Comparison of ENCODE assay signal across 9 cellular contexts in the genomic region with DNA sequence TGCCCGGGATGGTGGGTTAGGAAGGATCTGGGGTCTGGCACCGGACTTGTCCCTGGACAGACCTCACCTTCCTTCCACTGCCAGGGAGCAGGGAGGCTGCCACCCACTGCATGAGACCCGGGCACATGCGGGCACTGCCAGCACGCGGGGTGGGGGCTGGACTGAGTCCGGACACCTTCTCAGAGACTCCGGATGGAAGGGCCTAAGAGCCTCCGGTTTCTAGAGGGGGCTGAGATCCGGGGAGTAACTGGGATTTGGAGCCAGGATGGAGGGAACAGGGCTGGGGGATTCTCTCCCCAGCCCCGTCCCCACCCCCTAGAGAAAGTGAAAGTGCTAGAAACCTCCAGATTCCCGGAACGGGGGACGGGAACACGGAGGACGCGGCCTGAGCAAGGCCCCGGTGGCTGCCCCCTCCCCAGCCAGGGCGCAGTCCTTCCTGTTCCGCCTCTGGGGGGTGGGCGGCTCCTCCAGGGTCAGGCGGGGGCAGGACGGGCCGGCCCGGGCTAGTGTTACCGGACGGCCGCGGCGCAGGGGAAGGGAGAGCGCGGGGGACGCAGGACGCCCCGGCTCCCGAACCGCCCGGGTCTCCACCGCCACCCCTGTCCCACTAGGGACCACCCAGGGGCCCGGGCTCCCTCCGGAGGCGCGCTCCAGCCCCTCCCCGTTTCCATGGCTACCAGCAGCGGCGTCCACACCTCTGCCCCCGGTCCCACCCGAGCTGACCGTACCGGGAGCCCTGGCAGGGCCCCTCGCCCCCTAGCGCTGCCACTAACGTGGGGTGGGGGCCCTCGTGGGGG. TPM values are rescaled to one million over a fixed set of nuclear protein-coding genes. Genes with fewer than 3 reads are reported as not detected.
DNase-seq lines count a peak whose midpoint lies in the region; ATAC-seq, FAIRE-seq and TF ChIP-seq lines count a peak whose summit lies in the region.
"Had no signal": no experiment of that assay in that cellular context is flagged by ENCODE, and none has a peak within 500 bp of the region (broad histone marks: within the 10 kb centered on the region; RNA-seq: fewer than 3 reads in every experiment).

No MANE protein-coding gene starts in this region.

- H3K18ac ChIP-seq in trophoblast cell (ENCODE audit: low read length): peak overlapping the region; percentile 73

- no peaks in the 10 kb centered on the region for H3K27me3 ChIP-seq in trophoblast cell (ENCODE audit: insufficient read depth, low read length)

- peak overlapping the region; percentile 53 for H4K91ac ChIP-seq in trophoblast cell (ENCODE audit: low read depth, low read length)

- no peaks in the 10 kb centered on the region for H3K36me3 Mint-ChIP-seq in activated T-helper 17 cell treated with anti-CD3 and anti-CD28 coated beads, Interleukin-2, amount 50 U/mL, for 72 hours (ENCODE audit: low read depth)

- H2AFZ ChIP-seq in trophoblast cell (ENCODE audit: insufficient read depth, low read length, poor library complexity): peak overlapping the region; percentile 67

- H3K9me3 ChIP-seq in trophoblast cell (ENCODE audit: insufficient read depth, low read depth, low read length): no peaks in the 10 kb centered on the region

- FAIRE-seq in HTR-8/SVneo (lab: Jason Lieb, UNC): no peak
- FAIRE-seq: islet of Langerhans had no signal

- peak overlapping the region; percentile 41 for H2BK120ac ChIP-seq in trophoblast cell (ENCODE audit: insufficient read depth, low read length, poor library complexity)

- DNase-seq in AG10803 (ENCODE audit: low read depth) (no peak), GM19238 (ENCODE audit: insufficient read length, low spot score) (peak; percentile 58), HTR-8/SVneo (ENCODE audit: insufficient read length, low spot score) (peak; percentile 67), glomerular visceral epithelial cell (ENCODE audit: extremely low spot score) (peak; percentile 43), trophoblast cell (no peak), dedifferentiated amniotic fluid mesenchymal stem cell (ENCODE audit: extremely low spot score) (no peak), NCI-H2196 (lab: John Stamatoyannopoulos, UW; ENCODE audit: unreplicated experiment) (no peak)

- peaks cover 3% of the 10 kb centered on the region for H3K79me2 ChIP-seq in trophoblast cell (ENCODE audit: control insufficient read depth, insufficient read depth, low read length, poor library complexity)

- peak overlapping the region; percentile 64 for H3K4me3 ChIP-seq in AG10803 (ENCODE audit: low read length)
- peak overlapping the region; percentile 78 for H3K4me3 ChIP-seq in trophoblast cell (ENCODE audit: low read depth, low read length)

- H4K12ac ChIP-seq in trophoblast cell (ENCODE audit: low read depth, low read length): peak overlapping the region; percentile 66

- H3K23ac ChIP-seq in trophoblast cell (ENCODE audit: low read length): no peak overlapping the region

- no peak overlapping the region for H2AK5ac ChIP-seq in trophoblast cell (ENCODE audit: low read length)

- no peaks in the 10 kb centered on the region for H3K79me1 ChIP-seq in trophoblast cell (ENCODE audit: low read length)

- peak overlapping the region; percentile 82 for H3K4me3 Mint-ChIP-seq in activated T-helper 17 cell treated with anti-CD3 and anti-CD28 coated beads, Interleukin-2, amount 50 U/mL, for 72 hours

- H3K14ac ChIP-seq in trophoblast cell (ENCODE audit: low read length): peak overlapping the region; percentile 70

- no peak overlapping the region for H2BK5ac ChIP-seq in trophoblast cell (ENCODE audit: low read depth, low read length, poor library complexity)

- peak; percentile 55 for ATAC-seq in activated T-helper 17 cell treated with anti-CD3 and anti-CD28 coated beads, Interleukin-2, amount 50 U/mL, for 72 hours (replicated peaks)

- no peak overlapping the region for H3K9ac ChIP-seq in trophoblast cell (ENCODE audit: low read length)

- H3K4me1 Mint-ChIP-seq in activated T-helper 17 cell treated with anti-CD3 and anti-CD28 coated beads, Interleukin-2, amount 50 U/mL, for 72 hours: peaks cover 18% of the 10 kb centered on the region

- peak overlapping the region; percentile 91 for H3K4me2 ChIP-seq in trophoblast cell (ENCODE audit: low read length)

- peak overlapping the region; percentile 74 for H4K8ac ChIP-seq in trophoblast cell (ENCODE audit: low read depth, low read length)

- H3K27me3 Mint-ChIP-seq in activated T-helper 17 cell treated with anti-CD3 and anti-CD28 coated beads, Interleukin-2, amount 50 U/mL, for 72 hours: no peaks in the 10 kb centered on the region

- H2BK12ac ChIP-seq in trophoblast cell (ENCODE audit: low read length): no peak overlapping the region

- H3K36me3 ChIP-seq in trophoblast cell (ENCODE audit: control insufficient read depth in 1 of 2, insufficient read depth in 2 of 2, low read length in 2 of 2): no peaks in the 10 kb centered on the region

- peak overlapping the region; percentile 93 for H3K27ac Mint-ChIP-seq in activated T-helper 17 cell treated with anti-CD3 and anti-CD28 coated beads, Interleukin-2, amount 50 U/mL, for 72 hours

- no CpG with 5 or more reads among the region's 54 CpGs for WGBS in trophoblast cell (ENCODE audit: extremely low coverage, insufficient coverage, insufficient read length)

- no peak for TF ChIP-seq CTCF in AG10803 (conservative IDR thresholded peaks at IDR 0.05; ENCODE audit: low read length)

- no peak overlapping the region for H3K27ac ChIP-seq in trophoblast cell (ENCODE audit: low read depth, low read length)

- H3K4me1 ChIP-seq in trophoblast cell (ENCODE audit: control insufficient read depth in 1 of 2, insufficient read depth in 2 of 2, low read length in 2 of 2): peaks cover 4 to 8% of the 10 kb centered on the region in 2 experiments

- peak overlapping the region; percentile 31 for H3K4ac ChIP-seq in trophoblast cell (ENCODE audit: low read depth, low read length)

- no peaks in the 10 kb centered on the region for H3K9me3 Mint-ChIP-seq in activated T-helper 17 cell treated with anti-CD3 and anti-CD28 coated beads, Interleukin-2, amount 50 U/mL, for 72 hours

RNA-seq across cellular contexts. Expression of a gene that starts 0.7 kb away (rescaled TPM):
- 10 to 100 TPM; 17.6 to 28.2 TPM for total RNA-seq in activated T-helper 17 cell treated with anti-CD3 and anti-CD28 coated beads, Interleukin-2, amount 50 U/mL, for 72 hours
- 6.2 and 6.3 TPM in 2 replicates for polyA plus RNA-seq in trophoblast cell (2013)

Comparison
In these comparisons a context has a peak if more than half of its experiments do, and no peak if none do; other contexts are left out.
1. DNase-seq: peak in GM19238 (single experiment), HTR-8/SVneo (single experiment) and glomerular visceral epithelial cell (single experiment); none in AG10803 (single experiment), trophoblast cell (0 of 2), dedifferentiated amniotic fluid mesenchymal stem cell (single experiment) and NCI-H2196 (single experiment).